Comparison of ENCODE assay signal across 1 cellular context in genomic region chr9:120792898-120793765, GRCh38.
TF ChIP-seq lines count a peak whose summit lies in the region.

FBXW2 (minus strand) TSS chr9:120793416; CDS start chr9:120788258, 5,158 bp downstream.

TF ChIP-seq in HEK293, 187 proteins besides CTCF, POLR2A, EP300 and RAD21 (continued from another document and continues in another):
- TF ChIP-seq ZNF645 (tag by site-specific recombination; IDR thresholded peaks at IDR 0.05) (no peak), ZNF513 (tag by site-specific recombination; IDR thresholded peaks at IDR 0.05) (no peak), KLF17 (tag by site-specific recombination; IDR thresholded peaks at IDR 0.05) (0 out of 2 replicates have a peak, but pooled peaks have one; percentile 23), ZNF10 (tag by site-specific recombination; IDR thresholded peaks at IDR 0.05) (no peak), ZNF704 (tag by site-specific recombination; IDR thresholded peaks at IDR 0.05) (no peak), ZBTB21 (tag by site-specific recombination; IDR thresholded peaks at IDR 0.05) (peak; percentile 69; the same call in 1 of the 2 replicates), ZNF24 (tag by site-specific recombination; IDR thresholded peaks at IDR 0.05) (no peak; the same call in 1 of the 2 replicates), BCL6B (tag by site-specific recombination; IDR thresholded peaks at IDR 0.05) (no peak), GLIS2 (tag by site-specific recombination; IDR thresholded peaks at IDR 0.05) (peak; percentile 52; the same call in 1 of the 2 replicates), ZBTB20 (tag by site-specific recombination; IDR thresholded peaks at IDR 0.05) (peak; percentile 100), ZBTB44 (tag by site-specific recombination; IDR thresholded peaks at IDR 0.05) (peak; percentile 71), ZNF394 (tag by site-specific recombination; IDR thresholded peaks at IDR 0.05; ENCODE audit: borderline replicate concordance) (peak; percentile 50), SP7 (tag by site-specific recombination; IDR thresholded peaks at IDR 0.05) (peak; percentile 61; the same call in 1 of the 2 replicates), ZNF658 (tag by site-specific recombination; IDR thresholded peaks at IDR 0.05) (no peak), RBAK (tag by site-specific recombination; IDR thresholded peaks at IDR 0.05) (no peak), ZNF26 (tag by site-specific recombination; IDR thresholded peaks at IDR 0.05) (no peak), ZBTB26 (tag by site-specific recombination; optimal IDR thresholded peaks at IDR 0.05) (peak; percentile 85), ZNF701 (tag by site-specific recombination; IDR thresholded peaks at IDR 0.05) (no peak), ZNF549 (tag by site-specific recombination; IDR thresholded peaks at IDR 0.05) (no peak), ZBTB8A (tag by site-specific recombination; IDR thresholded peaks at IDR 0.05) (0 out of 2 replicates have a peak, but pooled peaks have one; percentile 6), ZNF416 (tag by site-specific recombination; IDR thresholded peaks at IDR 0.05) (no peak), OVOL3 (tag by site-specific recombination; IDR thresholded peaks at IDR 0.05) (no peak), HOXC10 (CRISPR knock-in tag; IDR thresholded peaks at IDR 0.05) (0 out of 2 replicates have a peak, but pooled peaks have one; percentile 30), ZNF843 (tag by site-specific recombination; IDR thresholded peaks at IDR 0.05) (peak; percentile 21; the same call in 1 of the 2 replicates), SCRT2 (tag by site-specific recombination; IDR thresholded peaks at IDR 0.05) (peak; percentile 97), ZNF280C (tag by site-specific recombination; IDR thresholded peaks at IDR 0.05) (no peak), ZNF514 (tag by site-specific recombination; IDR thresholded peaks at IDR 0.05) (no peak), ZNF354C (tag by site-specific recombination; IDR thresholded peaks at IDR 0.05; ENCODE audit: borderline replicate concordance, low read depth) (no peak), SCRT1 (tag by site-specific recombination; IDR thresholded peaks at IDR 0.05; ENCODE audit: borderline replicate concordance) (peak; percentile 89), ZNF518A (tag by site-specific recombination; conservative IDR thresholded peaks at IDR 0.05; ENCODE audit: low read depth) (peak; percentile 83), OSR2 (tag by site-specific recombination; IDR thresholded peaks at IDR 0.05) (peak; percentile 77), ZNF585B (tag by site-specific recombination; IDR thresholded peaks at IDR 0.05) (no peak), ZNF707 (tag by site-specific recombination; IDR thresholded peaks at IDR 0.05) (no peak), ZFP3 (tag by site-specific recombination; IDR thresholded peaks at IDR 0.05; ENCODE audit: low read depth) (no peak), KLF7 (tag by site-specific recombination; IDR thresholded peaks at IDR 0.05; ENCODE audit: borderline replicate concordance) (no peak), KLF8 (tag by site-specific recombination; IDR thresholded peaks at IDR 0.05) (peak; percentile 84), ZNF529 (tag by site-specific recombination; IDR thresholded peaks at IDR 0.05; ENCODE audit: insufficient replicate concordance) (no peak), ZFHX2 (tag by site-specific recombination; conservative IDR thresholded peaks at IDR 0.05) (peak; percentile 90), ZBTB48 (tag by site-specific recombination; IDR thresholded peaks at IDR 0.05) (0 out of 2 replicates have a peak, but pooled peaks have one; percentile 29), ZNF133 (tag by site-specific recombination; IDR thresholded peaks at IDR 0.05) (no peak), PBX3 (CRISPR knock-in tag; IDR thresholded peaks at IDR 0.05) (peak; percentile 71; the same call in 1 of the 2 replicates)
